In the genomic region with DNA sequence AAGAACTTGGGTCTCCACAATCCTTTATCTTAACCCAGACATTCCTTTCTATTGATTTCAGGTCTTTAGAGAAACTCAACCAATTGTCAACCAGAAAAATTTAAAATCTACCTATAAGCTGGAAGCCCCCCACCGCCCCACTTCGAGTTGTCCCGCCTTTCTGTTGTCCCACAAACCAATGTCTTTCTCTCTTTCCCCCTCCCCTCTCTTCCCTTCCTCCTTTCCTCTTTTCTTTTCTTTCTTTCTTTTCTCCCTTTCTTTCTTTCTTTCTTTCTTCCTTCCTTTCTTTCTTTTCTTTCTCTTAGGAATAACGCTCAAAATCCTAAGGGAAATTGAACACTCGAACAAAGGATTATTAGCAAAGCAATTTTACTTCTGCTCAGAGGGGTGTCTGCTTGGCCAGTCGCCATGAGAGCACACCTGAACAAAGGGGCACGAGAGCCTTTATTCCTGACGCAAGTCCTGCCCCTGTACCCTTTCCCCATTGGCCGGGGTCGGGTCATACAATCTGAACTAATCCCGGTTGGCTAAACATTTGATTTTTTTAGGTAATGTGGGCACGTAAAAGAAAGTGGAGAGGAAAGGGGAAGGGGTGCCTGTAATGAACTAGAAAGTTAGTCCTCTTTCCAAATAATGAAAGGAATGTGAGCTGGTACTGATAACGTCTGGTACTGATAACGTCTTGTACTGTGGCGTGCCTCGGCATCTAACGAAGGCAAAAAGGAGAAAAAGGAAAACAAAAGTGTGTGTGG, we compare ENCODE assay signal across 13 cellular contexts. TPM values are rescaled to one million over a fixed set of nuclear protein-coding genes. Genes with fewer than 3 reads are reported as not detected.
DNase-seq lines count a peak whose midpoint lies in the region; ATAC-seq and TF ChIP-seq lines count a peak whose summit lies in the region.
"Had no signal": no experiment of that assay in that cellular context is flagged by ENCODE, and none has a peak within 500 bp of the region (broad histone marks: within the 10 kb centered on the region; RNA-seq: fewer than 3 reads in every experiment).

No MANE protein-coding gene starts in this region.

- intact Hi-C loops in activated CD4-positive, alpha-beta T cell treated with anti-CD3 and anti-CD28 coated beads, Interleukin-2, amount 10 ng/mL, durations not matched to agents 24 days and 14 days (cut with micrococcal nuclease), result loop anchor here (2.0 to 5.0 kb wide), 3 partner anchors 53 to 396 kb away; partner anchors contain the start of genes ANKHD1, HARS1 and HARS2

- DNase-seq in activated CD4-positive, alpha-beta T cell treated with anti-CD3 and anti-CD28 coated beads, Interleukin-2, amount 10 ng/mL, durations not matched to agents 24 days and 14 days, result no peak
- no peak for DNase-seq in activated CD4-positive, alpha-beta T cell treated with anti-CD3 and anti-CD28 coated beads, Interleukin-2, amount 50 U/mL, for 48 hours
- DNase-seq in NCI-H226, result peak; percentile 45
- DNase-seq in central memory CD8-positive, alpha-beta T cell (ENCODE audit: low spot score in 2 of 2), result no peak
- DNase-seq in osteocyte (ENCODE audit: extremely low spot score, unreplicated experiment), result no peak
- DNase-seq in MV-4-11 (lab: John Stamatoyannopoulos, UW), result no peak
- no peak for DNase-seq in SKM-1 treated with dmso at 0.1 percent for 144 hours (lab: John Stamatoyannopoulos, UW; ENCODE audit: unreplicated experiment)
- DNase-seq: erythroblast; NCI-H2171; stimulated activated CD4-positive, alpha-beta T cell treated with anti-CD3 and anti-CD28 coated beads, Interleukin-12 subunit alpha, Interleukin-12 subunit beta, amount 100 ng/mL, for 4 hours; tibial artery had no signal

- peaks cover 41% of the 10 kb centered on the region for H3K4me1 Mint-ChIP-seq in activated CD4-positive, alpha-beta T cell treated with anti-CD3 and anti-CD28 coated beads, Interleukin-2, amount 10 ng/mL, durations not matched to agents 24 days and 14 days
- H3K4me1 Mint-ChIP-seq in central memory CD8-positive, alpha-beta T cell, result peaks cover 49% of the 10 kb centered on the region
- H3K4me1 Mint-ChIP-seq in osteocyte (ENCODE audit: unreplicated experiment), result peaks cover 17% of the 10 kb centered on the region

- no peak for ATAC-seq in central memory CD8-positive, alpha-beta T cell (replicated peaks; ENCODE audit: extremely low read depth, poor library complexity, severe bottlenecking)
- ATAC-seq in HG02798 (IDR thresholded peaks at IDR 0.05; ENCODE audit: poor library complexity, unreplicated experiment), result no peak
- ATAC-seq: SK-N-SH treated with all-trans-retinoic acid at 6 μM for 48 hours had no signal

- peak overlapping the region; percentile 66 for H3K4me3 Mint-ChIP-seq in activated CD4-positive, alpha-beta T cell treated with anti-CD3 and anti-CD28 coated beads, Interleukin-2, amount 10 ng/mL, durations not matched to agents 24 days and 14 days
- H3K4me3 Mint-ChIP-seq in central memory CD8-positive, alpha-beta T cell, result peak overlapping the region; percentile 83
- peak overlapping the region; percentile 12 for H3K4me3 Mint-ChIP-seq in osteocyte (ENCODE audit: unreplicated experiment)

- H3K36me3 Mint-ChIP-seq in activated CD4-positive, alpha-beta T cell treated with anti-CD3 and anti-CD28 coated beads, Interleukin-2, amount 10 ng/mL, durations not matched to agents 24 days and 14 days (ENCODE audit: low read depth), result peaks cover 19% of the 10 kb centered on the region
- H3K36me3 Mint-ChIP-seq in central memory CD8-positive, alpha-beta T cell (ENCODE audit: insufficient read depth), result peaks cover 9% of the 10 kb centered on the region
- H3K36me3 Mint-ChIP-seq in osteocyte (ENCODE audit: unreplicated experiment), result no peaks in the 10 kb centered on the region

- no peak for TF ChIP-seq CTCF in osteocyte (IDR thresholded peaks at IDR 0.05)

- peaks cover 3% of the 10 kb centered on the region for H3K27me3 Mint-ChIP-seq in activated CD4-positive, alpha-beta T cell treated with anti-CD3 and anti-CD28 coated beads, Interleukin-2, amount 10 ng/mL, durations not matched to agents 24 days and 14 days
- no peaks in the 10 kb centered on the region for H3K27me3 Mint-ChIP-seq in central memory CD8-positive, alpha-beta T cell
- H3K27me3 Mint-ChIP-seq in osteocyte (ENCODE audit: unreplicated experiment), result no peaks in the 10 kb centered on the region

- no peaks in the 10 kb centered on the region for H3K9me3 Mint-ChIP-seq in activated CD4-positive, alpha-beta T cell treated with anti-CD3 and anti-CD28 coated beads, Interleukin-2, amount 10 ng/mL, durations not matched to agents 24 days and 14 days
- no peaks in the 10 kb centered on the region for H3K9me3 Mint-ChIP-seq in central memory CD8-positive, alpha-beta T cell
- no peaks in the 10 kb centered on the region for H3K9me3 Mint-ChIP-seq in osteocyte (ENCODE audit: unreplicated experiment)

- peak overlapping the region; percentile 90 for H3K27ac Mint-ChIP-seq in activated CD4-positive, alpha-beta T cell treated with anti-CD3 and anti-CD28 coated beads, Interleukin-2, amount 10 ng/mL, durations not matched to agents 24 days and 14 days
- no peak overlapping the region for H3K27ac Mint-ChIP-seq in central memory CD8-positive, alpha-beta T cell (ENCODE audit: low read depth)
- no peak overlapping the region for H3K27ac Mint-ChIP-seq in osteocyte (ENCODE audit: unreplicated experiment)

RNA-seq across cellular contexts. Expression of gene TMCO6, which starts 1.4 kb away (rescaled TPM):
- total RNA-seq in activated CD4-positive, alpha-beta T cell treated with anti-CD3 and anti-CD28 coated beads, Interleukin-2, amount 10 ng/mL, durations not matched to agents 24 days and 14 days, result 38.1 and 41.9 TPM in 2 replicates
- 10.4 and 10.5 TPM in 2 replicates for total RNA-seq in osteocyte

RNA-seq across cellular contexts. Expression of gene CD14, which starts 4.9 kb away (rescaled TPM):
- total RNA-seq in activated CD4-positive, alpha-beta T cell treated with anti-CD3 and anti-CD28 coated beads, Interleukin-2, amount 10 ng/mL, durations not matched to agents 24 days and 14 days, result 0.31 and 0.35 TPM in 2 replicates
- not detected in 2 replicates for total RNA-seq in osteocyte

RNA-seq across cellular contexts. Expression of gene NDUFA2, which starts 9.5 kb away (rescaled TPM):
- 63.2 and 63.6 TPM in 2 replicates for total RNA-seq in activated CD4-positive, alpha-beta T cell treated with anti-CD3 and anti-CD28 coated beads, Interleukin-2, amount 10 ng/mL, durations not matched to agents 24 days and 14 days
- 44.5 and 50.2 TPM in 2 replicates for total RNA-seq in osteocyte

RNA-seq across cellular contexts. Expression of gene IK, which starts 9.7 kb away (rescaled TPM):
- total RNA-seq in activated CD4-positive, alpha-beta T cell treated with anti-CD3 and anti-CD28 coated beads, Interleukin-2, amount 10 ng/mL, durations not matched to agents 24 days and 14 days, result 112 and 113 TPM in 2 replicates
- 86.5 and 89.9 TPM in 2 replicates for total RNA-seq in osteocyte

RNA-seq across cellular contexts. Expression of gene WDR55, which starts 26.8 kb away (rescaled TPM):
- 41.6 and 42.9 TPM in 2 replicates for total RNA-seq in activated CD4-positive, alpha-beta T cell treated with anti-CD3 and anti-CD28 coated beads, Interleukin-2, amount 10 ng/mL, durations not matched to agents 24 days and 14 days
- 28.3 and 28.9 TPM in 2 replicates for total RNA-seq in osteocyte

Comparison
In these comparisons a context has a peak if more than half of its experiments do, and no peak if none do; other contexts are left out.
1. H3K4me3 Mint-ChIP-seq: peak in every context shown above with its lines; median percentile 83 in central memory CD8-positive, alpha-beta T cell; 66 in activated CD4-positive, alpha-beta T cell treated with anti-CD3 and anti-CD28 coated beads, Interleukin-2, amount 10 ng/mL, durations not matched to agents 24 days and 14 days; 12 in osteocyte.